Comparison of ENCODE assay signal across 1 cellular context in the genomic region with DNA sequence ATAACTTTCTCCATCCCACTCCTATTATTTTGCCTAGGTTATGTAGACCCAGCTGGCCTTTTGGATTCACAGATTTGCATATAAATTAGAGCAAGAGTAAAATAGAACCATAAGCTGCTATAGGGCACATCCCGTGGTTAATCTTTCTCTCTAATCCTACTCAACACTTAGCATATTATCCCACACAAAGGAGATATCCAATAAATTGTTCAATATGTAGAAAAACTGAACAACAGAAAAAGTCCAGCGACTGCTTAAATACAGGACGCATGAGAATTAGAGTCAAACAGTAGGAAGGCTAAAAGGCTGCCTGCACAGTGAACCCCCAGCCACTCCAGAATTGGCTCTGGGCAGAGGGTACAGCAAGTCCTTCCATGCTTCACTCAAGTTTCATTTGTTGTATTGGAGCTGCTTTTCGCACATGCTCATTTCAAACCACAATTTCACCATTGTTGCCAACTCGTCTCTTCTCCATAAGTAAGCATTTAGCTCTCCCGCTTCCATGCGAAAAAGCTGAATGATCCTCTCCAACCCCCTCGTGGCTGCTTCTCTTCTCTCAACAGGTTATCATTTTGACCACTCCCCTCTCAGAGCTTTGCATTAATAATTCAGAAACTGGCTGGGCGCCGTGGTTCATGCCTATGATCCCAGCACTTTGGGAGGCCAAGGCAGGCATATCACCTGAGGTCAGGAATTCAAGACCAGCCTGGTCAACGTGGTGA.
TF ChIP-seq lines count a peak whose summit lies in the region.

No MANE protein-coding gene starts in this region.

TF ChIP-seq in HepG2, 621 proteins besides CTCF, POLR2A, EP300 and RAD21:
- TF ChIP-seq, protein P1, sequence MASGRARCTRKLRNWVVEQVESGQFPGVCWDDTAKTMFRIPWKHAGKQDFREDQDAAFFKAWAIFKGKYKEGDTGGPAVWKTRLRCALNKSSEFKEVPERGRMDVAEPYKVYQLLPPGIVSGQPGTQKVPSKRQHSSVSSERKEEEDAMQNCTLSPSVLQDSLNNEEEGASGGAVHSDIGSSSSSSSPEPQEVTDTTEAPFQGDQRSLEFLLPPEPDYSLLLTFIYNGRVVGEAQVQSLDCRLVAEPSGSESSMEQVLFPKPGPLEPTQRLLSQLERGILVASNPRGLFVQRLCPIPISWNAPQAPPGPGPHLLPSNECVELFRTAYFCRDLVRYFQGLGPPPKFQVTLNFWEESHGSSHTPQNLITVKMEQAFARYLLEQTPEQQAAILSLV (CRISPR knock-in tag; IDR thresholded peaks at IDR 0.05; ENCODE audit: borderline replicate concordance): no peak
- TF ChIP-seq, protein P2, sequence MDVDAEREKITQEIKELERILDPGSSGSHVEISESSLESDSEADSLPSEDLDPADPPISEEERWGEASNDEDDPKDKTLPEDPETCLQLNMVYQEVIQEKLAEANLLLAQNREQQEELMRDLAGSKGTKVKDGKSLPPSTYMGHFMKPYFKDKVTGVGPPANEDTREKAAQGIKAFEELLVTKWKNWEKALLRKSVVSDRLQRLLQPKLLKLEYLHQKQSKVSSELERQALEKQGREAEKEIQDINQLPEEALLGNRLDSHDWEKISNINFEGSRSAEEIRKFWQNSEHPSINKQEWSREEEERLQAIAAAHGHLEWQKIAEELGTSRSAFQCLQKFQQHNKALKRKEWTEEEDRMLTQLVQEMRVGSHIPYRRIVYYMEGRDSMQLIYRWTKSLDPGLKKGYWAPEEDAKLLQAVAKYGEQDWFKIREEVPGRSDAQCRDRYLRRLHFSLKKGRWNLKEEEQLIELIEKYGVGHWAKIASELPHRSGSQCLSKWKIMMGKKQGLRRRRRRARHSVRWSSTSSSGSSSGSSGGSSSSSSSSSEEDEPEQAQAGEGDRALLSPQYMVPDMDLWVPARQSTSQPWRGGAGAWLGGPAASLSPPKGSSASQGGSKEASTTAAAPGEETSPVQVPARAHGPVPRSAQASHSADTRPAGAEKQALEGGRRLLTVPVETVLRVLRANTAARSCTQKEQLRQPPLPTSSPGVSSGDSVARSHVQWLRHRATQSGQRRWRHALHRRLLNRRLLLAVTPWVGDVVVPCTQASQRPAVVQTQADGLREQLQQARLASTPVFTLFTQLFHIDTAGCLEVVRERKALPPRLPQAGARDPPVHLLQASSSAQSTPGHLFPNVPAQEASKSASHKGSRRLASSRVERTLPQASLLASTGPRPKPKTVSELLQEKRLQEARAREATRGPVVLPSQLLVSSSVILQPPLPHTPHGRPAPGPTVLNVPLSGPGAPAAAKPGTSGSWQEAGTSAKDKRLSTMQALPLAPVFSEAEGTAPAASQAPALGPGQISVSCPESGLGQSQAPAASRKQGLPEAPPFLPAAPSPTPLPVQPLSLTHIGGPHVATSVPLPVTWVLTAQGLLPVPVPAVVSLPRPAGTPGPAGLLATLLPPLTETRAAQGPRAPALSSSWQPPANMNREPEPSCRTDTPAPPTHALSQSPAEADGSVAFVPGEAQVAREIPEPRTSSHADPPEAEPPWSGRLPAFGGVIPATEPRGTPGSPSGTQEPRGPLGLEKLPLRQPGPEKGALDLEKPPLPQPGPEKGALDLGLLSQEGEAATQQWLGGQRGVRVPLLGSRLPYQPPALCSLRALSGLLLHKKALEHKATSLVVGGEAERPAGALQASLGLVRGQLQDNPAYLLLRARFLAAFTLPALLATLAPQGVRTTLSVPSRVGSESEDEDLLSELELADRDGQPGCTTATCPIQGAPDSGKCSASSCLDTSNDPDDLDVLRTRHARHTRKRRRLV (CRISPR knock-in tag; IDR thresholded peaks at IDR 0.05): 0 out of 2 replicates have a peak, but pooled peaks have one; percentile 63
- TF ChIP-seq YEATS4 (CRISPR knock-in tag; IDR thresholded peaks at IDR 0.05; ENCODE audit: borderline replicate concordance) (0 out of 2 replicates have a peak, but pooled peaks have one; percentile 36), ZNF124 (CRISPR knock-in tag; IDR thresholded peaks at IDR 0.05) (no peak), ZNF343 (CRISPR knock-in tag; IDR thresholded peaks at IDR 0.05) (0 out of 2 replicates have a peak, but pooled peaks have one; percentile 9)
TF ChIP-seq in HepG2: peak in this region for 3.
